In genomic region chr12:3821441-3821840, GRCh38 we compare ENCODE assay signal across 1 cellular context.
TF ChIP-seq lines count a peak whose summit lies in the region.

No MANE protein-coding gene starts in this region.

TF ChIP-seq in H1, 55 proteins besides CTCF, POLR2A, EP300 and RAD21:
- TF ChIP-seq CHD7 (IDR thresholded peaks at IDR 0.05; ENCODE audit: insufficient replicate concordance, low read length) (peak; percentile 80), SP1 (IDR thresholded peaks at IDR 0.05; ENCODE audit: low read depth, low read length) (0 out of 2 replicates have a peak, but pooled peaks have one; percentile 11), PHF8 (conservative IDR thresholded peaks at IDR 0.05; ENCODE audit: low read depth, low read length) (no peak)
